Comparison of ENCODE assay signal across 9 cellular contexts in genomic region chr12:85923767-85924331, GRCh38. TPM values are rescaled to one million over a fixed set of nuclear protein-coding genes. Genes with fewer than 3 reads are reported as not detected.
DNase-seq lines count a peak whose midpoint lies in the region; ATAC-seq lines count a peak whose summit lies in the region.
"Had no signal": no experiment of that assay in that cellular context is flagged by ENCODE, and none has a peak within 500 bp of the region (broad histone marks: within the 10 kb centered on the region; RNA-seq: fewer than 3 reads in every experiment).

No MANE protein-coding gene starts in this region.

- peaks cover 10% of the 10 kb centered on the region; the same call in 1 of the 2 replicates for H3K4me1 ChIP-seq in iPS-20b (ENCODE audit: insufficient read depth, low read length)
- H3K4me1 ChIP-seq in naive thymus-derived CD4-positive, alpha-beta T cell (ENCODE audit: control insufficient read depth in 2 of 2, insufficient read depth in 2 of 2, low read length in 2 of 2): no peaks in the 10 kb centered on the region

- no peaks in the 10 kb centered on the region for H3K27me3 ChIP-seq in iPS-20b (ENCODE audit: insufficient read depth, low read length)
- H3K27me3 ChIP-seq in naive thymus-derived CD4-positive, alpha-beta T cell (ENCODE audit: control insufficient read depth in 2 of 2, insufficient read depth in 2 of 2, low read length in 2 of 2): peaks cover 0 to 2% of the 10 kb centered on the region in 2 donors

- H3K4me3 ChIP-seq in SK-N-MC (no peak overlapping the region), iPS-20b (ENCODE audit: low read length) (no peak overlapping the region)
- H3K4me3 ChIP-seq in naive thymus-derived CD4-positive, alpha-beta T cell (ENCODE audit: low read length): no peak overlapping the region

- H3K36me3 ChIP-seq in SK-N-MC (ENCODE audit: insufficient read depth, low read length) (no peaks in the 10 kb centered on the region), iPS-20b (ENCODE audit: insufficient read depth, low read depth, low read length) (no peaks in the 10 kb centered on the region)
- no peaks in the 10 kb centered on the region for H3K36me3 ChIP-seq in naive thymus-derived CD4-positive, alpha-beta T cell (ENCODE audit: control insufficient read depth in 2 of 3, insufficient read depth in 3 of 3, low read length in 3 of 3)

- DNase-seq in COR-L47 (lab: John Stamatoyannopoulos, UW) (peak; percentile 16), SK-N-MC (ENCODE audit: low read depth, low spot score) (peak; percentile 48), amniotic stem cell (lab: John Stamatoyannopoulos, UW) (no peak)
- DNase-seq in central memory CD4-positive, alpha-beta T cell: no peak
- no peak for DNase-seq in naive thymus-derived CD4-positive, alpha-beta T cell

- ATAC-seq in HG02884 (IDR thresholded peaks at IDR 0.05; ENCODE audit: unreplicated experiment): peak; percentile 52
- no peak for ATAC-seq in naive thymus-derived CD4-positive, alpha-beta T cell
- ATAC-seq in HG02759 (IDR thresholded peaks at IDR 0.05; ENCODE audit: unreplicated experiment): no peak

- H3K27ac ChIP-seq in SK-N-MC: no peak overlapping the region
- H3K27ac ChIP-seq in iPS-20b (ENCODE audit: low read length): peak overlapping the region; percentile 37
- H3K27ac ChIP-seq in naive thymus-derived CD4-positive, alpha-beta T cell (ENCODE audit: low read depth, low read length): no peak overlapping the region

- no peaks in the 10 kb centered on the region; the same call in 1 of the 2 replicates for H3K9me3 ChIP-seq in SK-N-MC (ENCODE audit: low read depth, low read length)
- no peaks in the 10 kb centered on the region for H3K9me3 ChIP-seq in iPS-20b (ENCODE audit: insufficient read depth, low read depth, low read length)
- H3K9me3 ChIP-seq in naive thymus-derived CD4-positive, alpha-beta T cell (ENCODE audit: control insufficient read depth in 2 of 3, low read length in 3 of 3): no peaks in the 10 kb centered on the region

- H3K9ac ChIP-seq in SK-N-MC (ENCODE audit: insufficient read length) (no peak overlapping the region), iPS-20b (ENCODE audit: low read depth, low read length) (no peak overlapping the region)

- no peaks in the 10 kb centered on the region for H3K36me3 Mint-ChIP-seq in naive thymus-derived CD4-positive, alpha-beta T cell

- CTCF ChIA-PET in naive thymus-derived CD4-positive, alpha-beta T cell (lab: Charles Lee): interaction anchor here (0.6 kb wide), 1 partner anchor 770 kb away, joined by 3 read pairs; no protein-coding TSS in a partner anchor

- intact Hi-C loops in naive thymus-derived CD4-positive, alpha-beta T cell (cut with micrococcal nuclease): loop anchor here in 1 of 2 donors (5.0 kb wide), 1 partner anchor 847 kb away; no protein-coding TSS in a partner anchor

- POLR2A ChIA-PET in naive thymus-derived CD4-positive, alpha-beta T cell (lab: Charles Lee): no interaction called here

- H3K4me3 Mint-ChIP-seq in naive thymus-derived CD4-positive, alpha-beta T cell: no peak overlapping the region

- H3K27me3 Mint-ChIP-seq in naive thymus-derived CD4-positive, alpha-beta T cell: no peaks in the 10 kb centered on the region

- no peak overlapping the region for H3K27ac Mint-ChIP-seq in naive thymus-derived CD4-positive, alpha-beta T cell

- peaks cover 0 to 3% (median 0%) of the 10 kb centered on the region in 11 donors for H3K9me3 Mint-ChIP-seq in naive thymus-derived CD4-positive, alpha-beta T cell

- no peaks in the 10 kb centered on the region for H3K4me1 Mint-ChIP-seq in naive thymus-derived CD4-positive, alpha-beta T cell

RNA-seq across cellular contexts. Expression of gene NTS, which starts 49.8 kb away (rescaled TPM):
- not detected for total RNA-seq in naive thymus-derived CD4-positive, alpha-beta T cell
- polyA plus RNA-seq in naive thymus-derived CD4-positive, alpha-beta T cell: not detected
- total RNA-seq: mononuclear cell had no signal

Comparison
In these comparisons a context has a peak if more than half of its experiments do, and no peak if none do; other contexts are left out.
1. DNase-seq: peak in COR-L47 (single experiment) and SK-N-MC (single experiment); none in central memory CD4-positive, alpha-beta T cell (single experiment), naive thymus-derived CD4-positive, alpha-beta T cell (0 of 9) and amniotic stem cell (single experiment).